In genomic region chr9:132407196-132407595, GRCh38 we compare ENCODE assay signal across 9 cellular contexts. TPM values are rescaled to one million over a fixed set of nuclear protein-coding genes. Genes with fewer than 3 reads are reported as not detected.
DNase-seq lines count a peak whose midpoint lies in the region; ATAC-seq and TF ChIP-seq lines count a peak whose summit lies in the region.
"Had no signal": no experiment of that assay in that cellular context is flagged by ENCODE, and none has a peak within 500 bp of the region (broad histone marks: within the 10 kb centered on the region; RNA-seq: fewer than 3 reads in every experiment).

No MANE protein-coding gene starts in this region.

- peaks cover 8 to 11% of the 10 kb centered on the region in 2 experiments for H3K36me3 ChIP-seq in SK-N-SH (replicated peaks in 1 of 2; ENCODE audit: control insufficient read depth in 1 of 2, insufficient read depth in 2 of 2, low read length in 1 of 2)

- H3K27ac ChIP-seq in SK-N-SH (ENCODE audit: low read depth in 2 of 2, low read length in 1 of 2), result peak overlapping the region; percentile 23 to 47; a peak in 2 of 4 replicates

- no peak for TF ChIP-seq EP300 in SK-N-SH (IDR thresholded peaks at IDR 0.05; ENCODE audit: borderline replicate concordance in 1 of 2, low read depth in 1 of 2, low read length in 1 of 2)

- no peak for TF ChIP-seq RAD21 in SK-N-SH (IDR thresholded peaks at IDR 0.05; ENCODE audit: low read length)

- H3K4me1 Mint-ChIP-seq in WTC11, result peaks cover 30% of the 10 kb centered on the region
- peaks cover 59% of the 10 kb centered on the region for H3K4me1 Mint-ChIP-seq in stimulated activated effector memory CD8-positive, alpha-beta T cell treated with anti-CD3 and anti-CD28 coated beads, Interleukin-12 subunit alpha, Interleukin-12 subunit beta, amount 100 ng/mL, for 72 hours

- peak overlapping the region; percentile 87 for H3K4me3 Mint-ChIP-seq in WTC11
- peak overlapping the region; percentile 75 for H3K4me3 Mint-ChIP-seq in stimulated activated effector memory CD8-positive, alpha-beta T cell treated with anti-CD3 and anti-CD28 coated beads, Interleukin-12 subunit alpha, Interleukin-12 subunit beta, amount 100 ng/mL, for 72 hours

- peaks cover 5% of the 10 kb centered on the region for H3K36me3 Mint-ChIP-seq in WTC11
- peaks cover 17% of the 10 kb centered on the region for H3K36me3 Mint-ChIP-seq in stimulated activated effector memory CD8-positive, alpha-beta T cell treated with anti-CD3 and anti-CD28 coated beads, Interleukin-12 subunit alpha, Interleukin-12 subunit beta, amount 100 ng/mL, for 72 hours

- H4K20me1 ChIP-seq in SK-N-SH (ENCODE audit: insufficient read depth), result 0 out of 2 replicates have a peak, but pooled peaks cover 3% of the 10 kb centered on the region

- no peaks in the 10 kb centered on the region for H3K9me3 ChIP-seq in SK-N-SH
- H3K9me3 ChIP-seq in iPS-18c (ENCODE audit: control insufficient read depth, insufficient read depth, low read length), result no peaks in the 10 kb centered on the region

- no peaks in the 10 kb centered on the region for H3K27me3 ChIP-seq in SK-N-SH (ENCODE audit: insufficient read depth)

- peak overlapping the region; percentile 100 for H2AFZ ChIP-seq in SK-N-SH (ENCODE audit: low read depth)

- no peak overlapping the region for H3K27ac Mint-ChIP-seq in WTC11
- H3K27ac Mint-ChIP-seq in stimulated activated effector memory CD8-positive, alpha-beta T cell treated with anti-CD3 and anti-CD28 coated beads, Interleukin-12 subunit alpha, Interleukin-12 subunit beta, amount 100 ng/mL, for 72 hours, result peak overlapping the region; percentile 69

- H3K4me1 ChIP-seq in SK-N-SH (ENCODE audit: control insufficient read depth in 1 of 2, insufficient read depth in 2 of 2, low read depth in 1 of 2, low read length in 1 of 2), result peaks cover 0 to 30% of the 10 kb centered on the region in 2 experiments; a peak in 3 of 4 replicates

- CTCF ChIA-PET in SK-N-SH (lab: Yijun Ruan, JAX), result interaction anchor here (1.1 kb wide), 1 partner anchor 16 kb away, joined by 3 read pairs; no protein-coding TSS in a partner anchor
- CTCF ChIA-PET in WTC11 (lab: Charles Lee), result no interaction called here

- H3K4me3 ChIP-seq in SK-N-SH (ENCODE audit: low read depth in 2 of 2, low read length in 1 of 2) (peak overlapping the region; percentile 81 to 85), iPS-18c (ENCODE audit: insufficient read depth, low read depth, low read length) (0 out of 2 replicates have a peak overlapping the region, but pooled peaks have one; percentile 87)

- peaks cover 30% of the 10 kb centered on the region for H3K27me3 Mint-ChIP-seq in WTC11 (ENCODE audit: low read depth)

- 100% methylated on average over 2 of the region's 2 CpGs for WGBS in SK-N-SH (ENCODE audit: low lambda C conversion rate)

- peak overlapping the region; percentile 85; the same call in 1 of the 2 replicates for H3K9ac ChIP-seq in SK-N-SH

- peaks cover 7% of the 10 kb centered on the region for H3F3A ChIP-seq in SK-N-SH (replicated peaks; ENCODE audit: insufficient read depth)

- POLR2A ChIA-PET in SK-N-SH (lab: Yijun Ruan, JAX) (no interaction called here), WTC11 (lab: Charles Lee) (no interaction called here)

- H3K9me2 ChIP-seq in SK-N-SH, result no peaks in the 10 kb centered on the region

- no peak for TF ChIP-seq CTCF in SK-N-SH (IDR thresholded peaks at IDR 0.05)
- no peak for TF ChIP-seq CTCF in WTC11 (IDR thresholded peaks at IDR 0.05)

- H3K9me3 Mint-ChIP-seq in WTC11, result no peaks in the 10 kb centered on the region
- no peaks in the 10 kb centered on the region for H3K9me3 Mint-ChIP-seq in stimulated activated effector memory CD8-positive, alpha-beta T cell treated with anti-CD3 and anti-CD28 coated beads, Interleukin-12 subunit alpha, Interleukin-12 subunit beta, amount 100 ng/mL, for 72 hours

- no peak for ATAC-seq in SK-N-SH treated with all-trans-retinoic acid at 6 μM for 48 hours
- ATAC-seq in WTC11, result no peak
- no peak for ATAC-seq in stimulated activated effector memory CD8-positive, alpha-beta T cell treated with anti-CD3 and anti-CD28 coated beads, Interleukin-12 subunit alpha, Interleukin-12 subunit beta, amount 100 ng/mL, for 72 hours
- ATAC-seq in GM21360 (IDR thresholded peaks at IDR 0.05; ENCODE audit: unreplicated experiment), result no peak
- ATAC-seq in GM21390 (IDR thresholded peaks at IDR 0.05; ENCODE audit: unreplicated experiment), result no peak

- peak overlapping the region; percentile 89 for H3K4me2 ChIP-seq in SK-N-SH

- DNase-seq in SK-N-SH (no peak), WTC11 (ENCODE audit: low spot score) (no peak)
- no peak for DNase-seq in stimulated activated effector memory CD8-positive, alpha-beta T cell treated with anti-CD3 and anti-CD28 coated beads, Interleukin-12 subunit alpha, Interleukin-12 subunit beta, amount 100 ng/mL, for 72 hours (ENCODE audit: low spot score in 2 of 2)
- DNase-seq in stimulated activated CD4-positive, alpha-beta T cell treated with anti-CD3 and anti-CD28 coated beads, Interleukin-12 subunit alpha, Interleukin-12 subunit beta, amount 100 ng/mL, for 4 hours, result no peak

- H3K79me2 ChIP-seq in SK-N-SH (ENCODE audit: insufficient read depth), result peaks cover 48% of the 10 kb centered on the region

TF ChIP-seq in SK-N-SH, 30 proteins besides CTCF, POLR2A, EP300 and RAD21 (continues in another document):
- TF ChIP-seq POLR2AphosphoS5 (IDR thresholded peaks at IDR 0.05; ENCODE audit: low read depth, low read length), result no peak
- no peak for TF ChIP-seq MAX (IDR thresholded peaks at IDR 0.05; ENCODE audit: low read depth)
- no peak for TF ChIP-seq JUND (IDR thresholded peaks at IDR 0.05)
- no peak for TF ChIP-seq SIN3A (IDR thresholded peaks at IDR 0.05; ENCODE audit: borderline replicate concordance, low read depth, low read length)
- no peak for TF ChIP-seq GATA2 (CRISPR knock-in tag; IDR thresholded peaks at IDR 0.05)
- no peak for TF ChIP-seq NFIC (IDR thresholded peaks at IDR 0.05; ENCODE audit: borderline replicate concordance)
- TF ChIP-seq, protein P1, sequence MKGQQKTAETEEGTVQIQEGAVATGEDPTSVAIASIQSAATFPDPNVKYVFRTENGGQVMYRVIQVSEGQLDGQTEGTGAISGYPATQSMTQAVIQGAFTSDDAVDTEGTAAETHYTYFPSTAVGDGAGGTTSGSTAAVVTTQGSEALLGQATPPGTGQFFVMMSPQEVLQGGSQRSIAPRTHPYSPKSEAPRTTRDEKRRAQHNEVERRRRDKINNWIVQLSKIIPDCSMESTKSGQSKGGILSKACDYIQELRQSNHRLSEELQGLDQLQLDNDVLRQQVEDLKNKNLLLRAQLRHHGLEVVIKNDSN (IDR thresholded peaks at IDR 0.05; ENCODE audit: borderline replicate concordance, low read depth), result no peak

TF ChIP-seq in SK-N-SH treated with all-trans-retinoic acid at 6 μM for 48 hours, 23 proteins besides CTCF, POLR2A, EP300 and RAD21:
- TF ChIP-seq GLIS3 (CRISPR knock-in tag; IDR thresholded peaks at IDR 0.05), result no peak

TF ChIP-seq in WTC11, 78 proteins besides CTCF, POLR2A, EP300 and RAD21:
- no peak for TF ChIP-seq FOXK1 (CRISPR knock-in tag; IDR thresholded peaks at IDR 0.05)

RNA-seq across cellular contexts. Expression of gene TTF1, which starts 0.6 kb away (rescaled TPM):
- polyA plus RNA-seq in SK-N-SH (2012; rRNA removed), result 11.9 and 12.1 TPM in 2 replicates
- 17.4 and 21.5 TPM in 2 replicates for polyA plus RNA-seq in SK-N-SH (2012; cell fraction: cytosol; rRNA removed)
- 7.8 and 8.4 TPM in 2 replicates for polyA plus RNA-seq in SK-N-SH (2012; cell fraction: nucleus; rRNA removed)
- total RNA-seq in WTC11 (2021), result 18.3 to 23.8 TPM (median 20.5 TPM) in 3 replicates

RNA-seq across cellular contexts. Expression of gene CFAP77, which starts 2.8 kb away (rescaled TPM):
- 0.67 and 1.1 TPM in 2 replicates for polyA plus RNA-seq in SK-N-SH (2012; rRNA removed)
- polyA plus RNA-seq in SK-N-SH (2012; cell fraction: cytosol; rRNA removed), result 0.31 and 0.35 TPM in 2 replicates
- polyA plus RNA-seq in SK-N-SH (2012; cell fraction: nucleus; rRNA removed), result 1.8 and 3.0 TPM in 2 replicates
- total RNA-seq in WTC11 (2021), result 0.96 to 1.2 TPM (median 1.2 TPM) in 3 replicates
- total RNA-seq: A172 had no signal

RNA-seq across cellular contexts. Expression of gene SETX, which starts 52.4 kb away (rescaled TPM):
- polyA plus RNA-seq in SK-N-SH (2012; rRNA removed), result 12.3 and 15.0 TPM in 2 replicates
- polyA plus RNA-seq in SK-N-SH (2012; cell fraction: cytosol; rRNA removed), result 12.8 and 13.5 TPM in 2 replicates
- polyA plus RNA-seq in SK-N-SH (2012; cell fraction: nucleus; rRNA removed), result 21.5 and 28.5 TPM in 2 replicates
- total RNA-seq in WTC11 (2021), result 26.0 to 30.1 TPM (median 26.7 TPM) in 3 replicates
